ENCODE assay signal across 9 cellular contexts in the genomic region with DNA sequence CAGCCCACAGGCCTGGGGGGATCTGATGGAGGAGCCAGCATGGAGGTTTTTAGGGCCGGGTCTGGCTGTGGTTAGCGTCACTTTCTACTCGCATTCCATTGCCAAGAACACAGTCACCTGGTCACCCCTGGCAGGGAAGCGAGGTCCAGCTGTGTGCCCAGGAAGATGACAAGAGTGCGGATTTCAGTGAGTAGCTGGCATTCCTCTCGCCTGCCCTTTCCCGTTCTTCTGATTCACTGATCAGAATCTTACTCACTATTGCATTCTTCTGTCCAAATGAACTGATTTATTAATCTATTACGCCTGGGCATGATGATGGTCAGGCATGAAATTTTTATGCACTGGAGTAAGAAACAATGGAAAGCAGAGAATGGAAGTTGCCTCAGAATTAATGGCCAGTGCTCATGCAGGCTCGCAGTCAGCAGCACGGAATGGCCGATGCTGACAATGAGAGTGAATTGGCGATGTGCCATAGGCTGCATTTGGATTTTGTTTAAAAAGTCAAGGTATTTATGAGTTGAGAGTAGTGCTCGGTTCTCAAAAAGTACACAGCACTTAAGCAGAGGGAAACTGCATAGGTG.
DNase-seq lines count a peak whose midpoint lies in the region; ATAC-seq and TF ChIP-seq lines count a peak whose summit lies in the region.
"Had no signal": no experiment of that assay in that cellular context is flagged by ENCODE, and none has a peak within 500 bp of the region (broad histone marks: within the 10 kb centered on the region; RNA-seq: fewer than 3 reads in every experiment).

No MANE protein-coding gene starts in this region.

- no peaks in the 10 kb centered on the region for H3K27me3 ChIP-seq in GM23338 (ENCODE audit: insufficient read depth)
- no peaks in the 10 kb centered on the region for H3K27me3 ChIP-seq in SK-N-SH (ENCODE audit: insufficient read depth)
- H3K27me3 ChIP-seq in rectal smooth muscle tissue (ENCODE audit: control insufficient read depth, insufficient read depth, low read length): no peaks in the 10 kb centered on the region
- H3K27me3 ChIP-seq in tibial nerve: no peaks in the 10 kb centered on the region

- TF ChIP-seq RAD21 in SK-N-SH (IDR thresholded peaks at IDR 0.05; ENCODE audit: low read length): no peak

- no peaks in the 10 kb centered on the region for H3K9me3 Mint-ChIP-seq in GM23338

- H3K79me2 ChIP-seq in GM23338 (replicated peaks; ENCODE audit: insufficient read depth): peaks cover 70% of the 10 kb centered on the region
- peaks cover 8% of the 10 kb centered on the region; the same call in 1 of the 2 replicates for H3K79me2 ChIP-seq in SK-N-SH (ENCODE audit: insufficient read depth)

- H3K27ac ChIP-seq in GM23338 (ENCODE audit: low read depth) (no peak overlapping the region), SK-N-SH (ENCODE audit: low read depth in 2 of 2, low read length in 1 of 2) (peak overlapping the region; percentile 73 to 74), rectal smooth muscle tissue (ENCODE audit: low read depth, low read length) (no peak overlapping the region), tibial nerve (no peak overlapping the region)

- DNase-seq in GM23338 (ENCODE audit: low spot score): peak; percentile 26
- no peak for DNase-seq in SK-N-SH
- peak; percentile 35 for DNase-seq in fibroblast of villous mesenchyme (ENCODE audit: low read depth)
- no peak for DNase-seq in tibial nerve (ENCODE audit: low spot score in 2 of 2)
- DNase-seq: NCI-H226; stimulated activated CD4-positive, alpha-beta T cell treated with anti-CD3 and anti-CD28 coated beads, Interleukin-15, amount 100 ng/mL, for 24 hours had no signal

- TF ChIP-seq POLR2A in tibial nerve (IDR thresholded peaks at IDR 0.05): no peak

- H4K20me1 ChIP-seq in GM23338 (replicated peaks; ENCODE audit: insufficient read depth) (peaks cover 13% of the 10 kb centered on the region), SK-N-SH (ENCODE audit: insufficient read depth) (no peaks in the 10 kb centered on the region)

- peak in 1 of 2 experiments; percentile 93; a peak in 2 of 4 replicates for TF ChIP-seq EP300 in SK-N-SH (IDR thresholded peaks at IDR 0.05; ENCODE audit: borderline replicate concordance in 1 of 2, low read depth in 1 of 2, low read length in 1 of 2)
- TF ChIP-seq EP300 in tibial nerve (IDR thresholded peaks at IDR 0.05): no peak

- no peak overlapping the region for H2AFZ ChIP-seq in GM23338
- no peak overlapping the region for H2AFZ ChIP-seq in SK-N-SH (ENCODE audit: low read depth)

- H3K4me1 Mint-ChIP-seq in GM23338: peaks cover 41% of the 10 kb centered on the region

- H3K36me3 ChIP-seq in GM23338 (ENCODE audit: insufficient read depth) (no peaks in the 10 kb centered on the region), SK-N-SH (replicated peaks in 1 of 2; ENCODE audit: control insufficient read depth in 1 of 2, insufficient read depth in 2 of 2, low read length in 1 of 2) (no peaks in the 10 kb centered on the region), rectal smooth muscle tissue (ENCODE audit: control insufficient read depth, insufficient read depth, low read length) (no peaks in the 10 kb centered on the region), tibial nerve (no peaks in the 10 kb centered on the region)

- H3K27ac Mint-ChIP-seq in GM23338: no peak overlapping the region

- H3K4me3 ChIP-seq in GM23338 (no peak overlapping the region), SK-N-SH (ENCODE audit: low read depth in 2 of 2, low read length in 1 of 2) (peak overlapping the region in 1 of 2 experiments; percentile 21; a peak in 3 of 4 replicates), fibroblast of villous mesenchyme (ENCODE audit: low read depth, low read length) (no peak overlapping the region), rectal smooth muscle tissue (ENCODE audit: low read length) (peak overlapping the region; percentile 28), tibial nerve (no peak overlapping the region)

- TF ChIP-seq CTCF in GM23338 (conservative IDR thresholded peaks at IDR 0.05; ENCODE audit: low read depth in 2 of 2) (no peak), SK-N-SH (IDR thresholded peaks at IDR 0.05) (no peak), fibroblast of villous mesenchyme (IDR thresholded peaks at IDR 0.05; ENCODE audit: insufficient read depth, low read depth, low read length) (no peak), tibial nerve (IDR thresholded peaks at IDR 0.05) (no peak)

- peaks cover 2% of the 10 kb centered on the region for H3K27me3 Mint-ChIP-seq in GM23338 (ENCODE audit: insufficient read depth, low read depth, poor library complexity)

- H3K9ac ChIP-seq in SK-N-SH: peak overlapping the region; percentile 35; the same call in 1 of the 2 replicates
- H3K9ac ChIP-seq in rectal smooth muscle tissue (ENCODE audit: low read length): no peak overlapping the region

- ATAC-seq in GM23338: peak; percentile 17; the same call in 1 of the 3 replicates
- no peak for ATAC-seq in GM21367 (IDR thresholded peaks at IDR 0.05; ENCODE audit: unreplicated experiment)
- no peak for ATAC-seq in GM18870 (IDR thresholded peaks at IDR 0.05; ENCODE audit: unreplicated experiment)

- H3K4me3 Mint-ChIP-seq in GM23338: no peak overlapping the region

- H3K4me2 ChIP-seq in GM23338 (0 out of 2 replicates have a peak overlapping the region, but pooled peaks have one; percentile 33), SK-N-SH (peak overlapping the region; percentile 65)

- POLR2A ChIA-PET in SK-N-SH (lab: Yijun Ruan, JAX): no interaction called here

- H3K9me3 ChIP-seq in SK-N-SH (no peaks in the 10 kb centered on the region), tibial nerve (no peaks in the 10 kb centered on the region)

- 19% methylated on average over 13 of the region's 13 CpGs for WGBS in SK-N-SH (ENCODE audit: low lambda C conversion rate)
- 68 to 71% methylated on average over 13 of the region's 13 CpGs for WGBS in tibial nerve, 2 donors

- peaks cover 3% of the 10 kb centered on the region; the same call in 1 of the 3 replicates for H3K36me3 Mint-ChIP-seq in GM23338 (ENCODE audit: low read depth)

- H3K4me1 ChIP-seq in GM23338 (ENCODE audit: insufficient read depth): peaks cover 24% of the 10 kb centered on the region
- H3K4me1 ChIP-seq in SK-N-SH (ENCODE audit: control insufficient read depth in 1 of 2, insufficient read depth in 2 of 2, low read depth in 1 of 2, low read length in 1 of 2): peaks cover 25 to 35% of the 10 kb centered on the region in 2 experiments; a peak in 3 of 4 replicates
- peaks cover 7% of the 10 kb centered on the region for H3K4me1 ChIP-seq in rectal smooth muscle tissue (ENCODE audit: control insufficient read depth, insufficient read depth, low read length)
- peaks cover 0 to 41% (median 17%) of the 10 kb centered on the region in 4 donors for H3K4me1 ChIP-seq in tibial nerve

- CTCF ChIA-PET in SK-N-SH (lab: Yijun Ruan, JAX): interaction anchor here (1.2 kb wide), 1 partner anchor 177 kb away, joined by 3 read pairs; no protein-coding TSS in a partner anchor

- H3F3A ChIP-seq in GM23338 (replicated peaks; ENCODE audit: low read depth) (no peaks in the 10 kb centered on the region), SK-N-SH (replicated peaks; ENCODE audit: insufficient read depth) (peaks cover 21% of the 10 kb centered on the region)

- H3K9me2 ChIP-seq in GM23338 (ENCODE audit: insufficient read depth) (no peaks in the 10 kb centered on the region), SK-N-SH (no peaks in the 10 kb centered on the region)

TF ChIP-seq in GM23338, 12 proteins besides CTCF, POLR2A, EP300 and RAD21 (continues in another document):
- no peak for TF ChIP-seq EZH2phosphoT487 (IDR thresholded peaks at IDR 0.05; ENCODE audit: unreplicated experiment)
- no peak for TF ChIP-seq NANOG (IDR thresholded peaks at IDR 0.05; ENCODE audit: borderline replicate concordance)
- no peak for TF ChIP-seq POLR2AphosphoS5 (IDR thresholded peaks at IDR 0.05; ENCODE audit: low read depth)
- TF ChIP-seq JUNB (IDR thresholded peaks at IDR 0.05; ENCODE audit: unreplicated experiment): no peak

TF ChIP-seq in SK-N-SH, 30 proteins besides CTCF, POLR2A, EP300 and RAD21 (continues in another document):
- TF ChIP-seq EZH2phosphoT487 (IDR thresholded peaks at IDR 0.05; ENCODE audit: borderline replicate concordance, low read depth) (no peak), TAF1 (IDR thresholded peaks at IDR 0.05; ENCODE audit: borderline replicate concordance, low read depth, low read length) (no peak), GABPA (IDR thresholded peaks at IDR 0.05; ENCODE audit: low read depth) (peak; percentile 26; the same call in 1 of the 2 replicates), ELF1 (IDR thresholded peaks at IDR 0.05) (no peak), NFIC (IDR thresholded peaks at IDR 0.05; ENCODE audit: borderline replicate concordance) (peak; percentile 89; the same call in 1 of the 2 replicates), FOXJ3 (CRISPR knock-in tag; IDR thresholded peaks at IDR 0.05) (no peak), NRF1 (IDR thresholded peaks at IDR 0.05; ENCODE audit: low read depth, low read length) (no peak), RFX5 (IDR thresholded peaks at IDR 0.05; ENCODE audit: low read length) (no peak), FOSL2 (IDR thresholded peaks at IDR 0.05; ENCODE audit: borderline replicate concordance, low read depth) (peak; percentile 89), MXI1 (IDR thresholded peaks at IDR 0.05; ENCODE audit: low read depth, low read length) (no peak)
- TF ChIP-seq, protein P1, sequence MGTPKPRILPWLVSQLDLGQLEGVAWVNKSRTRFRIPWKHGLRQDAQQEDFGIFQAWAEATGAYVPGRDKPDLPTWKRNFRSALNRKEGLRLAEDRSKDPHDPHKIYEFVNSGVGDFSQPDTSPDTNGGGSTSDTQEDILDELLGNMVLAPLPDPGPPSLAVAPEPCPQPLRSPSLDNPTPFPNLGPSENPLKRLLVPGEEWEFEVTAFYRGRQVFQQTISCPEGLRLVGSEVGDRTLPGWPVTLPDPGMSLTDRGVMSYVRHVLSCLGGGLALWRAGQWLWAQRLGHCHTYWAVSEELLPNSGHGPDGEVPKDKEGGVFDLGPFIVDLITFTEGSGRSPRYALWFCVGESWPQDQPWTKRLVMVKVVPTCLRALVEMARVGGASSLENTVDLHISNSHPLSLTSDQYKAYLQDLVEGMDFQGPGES (IDR thresholded peaks at IDR 0.05; ENCODE audit: low read depth, low read length): no peak
- TF ChIP-seq, protein P2, sequence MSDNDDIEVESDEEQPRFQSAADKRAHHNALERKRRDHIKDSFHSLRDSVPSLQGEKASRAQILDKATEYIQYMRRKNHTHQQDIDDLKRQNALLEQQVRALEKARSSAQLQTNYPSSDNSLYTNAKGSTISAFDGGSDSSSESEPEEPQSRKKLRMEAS (IDR thresholded peaks at IDR 0.05; ENCODE audit: low read depth): peak; percentile 78
- TF ChIP-seq, protein P3, sequence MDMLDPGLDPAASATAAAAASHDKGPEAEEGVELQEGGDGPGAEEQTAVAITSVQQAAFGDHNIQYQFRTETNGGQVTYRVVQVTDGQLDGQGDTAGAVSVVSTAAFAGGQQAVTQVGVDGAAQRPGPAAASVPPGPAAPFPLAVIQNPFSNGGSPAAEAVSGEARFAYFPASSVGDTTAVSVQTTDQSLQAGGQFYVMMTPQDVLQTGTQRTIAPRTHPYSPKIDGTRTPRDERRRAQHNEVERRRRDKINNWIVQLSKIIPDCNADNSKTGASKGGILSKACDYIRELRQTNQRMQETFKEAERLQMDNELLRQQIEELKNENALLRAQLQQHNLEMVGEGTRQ (IDR thresholded peaks at IDR 0.05; ENCODE audit: borderline replicate concordance, low read depth, low read length): no peak

Comparison
In these comparisons a context has a peak if more than half of its experiments do, and no peak if none do; other contexts are left out.
1. DNase-seq: peak in GM23338 (single experiment) and fibroblast of villous mesenchyme (single experiment); none in SK-N-SH (single experiment) and tibial nerve (0 of 2).
2. H3K27ac ChIP-seq: peak in SK-N-SH (2 of 2); none in GM23338 (single experiment), rectal smooth muscle tissue (single experiment) and tibial nerve (0 of 4).